In the genomic region with DNA sequence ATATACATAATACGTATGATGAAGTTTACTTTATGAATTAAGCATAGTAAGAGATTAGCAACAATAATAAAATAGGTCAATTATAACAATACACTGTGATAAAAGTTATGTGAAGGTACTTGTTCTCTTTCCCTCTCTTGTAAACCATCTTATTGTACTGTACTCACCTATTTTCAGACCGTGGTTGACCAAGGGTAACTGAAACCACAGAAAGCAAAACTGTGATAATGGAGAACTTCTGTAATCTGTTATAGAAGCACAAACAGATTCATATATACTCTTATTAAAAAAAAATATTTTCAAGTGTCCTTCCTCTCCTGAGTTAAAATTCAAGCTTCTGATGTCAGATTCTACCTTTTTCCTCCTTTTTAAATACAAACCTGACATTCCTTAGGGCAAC, we compare ENCODE assay signal across 12 cellular contexts.
A peak's percentile ranks its signal among the peaks of the same experiment; 100 is the strongest.
DNase-seq lines count a peak whose midpoint lies in the region; ATAC-seq and TF ChIP-seq lines count a peak whose summit lies in the region.
"Had no signal": no experiment of that assay in that cellular context is flagged by ENCODE, and none has a peak within 500 bp of the region (broad histone marks: within the 10 kb centered on the region; RNA-seq: fewer than 3 reads in every experiment).

No MANE protein-coding gene starts in this region.

- no peak overlapping the region for H3K4me3 ChIP-seq in HL-60 (replicated peaks; ENCODE audit: insufficient read depth, low read length)
- H3K4me3 ChIP-seq: BLaER1 had no signal

- ATAC-seq in GM18867 (IDR thresholded peaks at IDR 0.05; ENCODE audit: unreplicated experiment), result peak; percentile 66
- ATAC-seq in GM19463 (IDR thresholded peaks at IDR 0.05; ENCODE audit: unreplicated experiment), result peak; percentile 73
- no peak for ATAC-seq in HG03439 (IDR thresholded peaks at IDR 0.05; ENCODE audit: unreplicated experiment)
- no peak for ATAC-seq in GM21825 (IDR thresholded peaks at IDR 0.05; ENCODE audit: unreplicated experiment)
- no peak for ATAC-seq in HG03039 (IDR thresholded peaks at IDR 0.05; ENCODE audit: unreplicated experiment)

- H3K27ac ChIP-seq in HL-60 (replicated peaks), result peak overlapping the region; percentile 73
- H3K27ac ChIP-seq: BLaER1 had no signal

- DNase-seq in HL-60 (ENCODE audit: low read depth in 1 of 2, low spot score in 1 of 2) (no peak), OCI-M1 (lab: John Stamatoyannopoulos, UW) (peak; percentile 64)
- DNase-seq: 8988T; CD8-positive, alpha-beta memory T cell; DMS 273 treated with DMSO at 0.1 percent for 48 hours; KG1 had no signal

- no peaks in the 10 kb centered on the region for H3K27me3 ChIP-seq in HL-60 (ENCODE audit: insufficient read depth, poor library complexity, severe bottlenecking)
- H3K27me3 ChIP-seq: BLaER1 had no signal

- TF ChIP-seq CTCF in HL-60 (IDR thresholded peaks at IDR 0.05; ENCODE audit: insufficient read depth, low read length), result no peak

Comparison
In these comparisons a context has a peak if more than half of its experiments do, and no peak if none do; other contexts are left out.
1. ATAC-seq: peak in GM18867 (single experiment) and GM19463 (single experiment); none in HG03439 (single experiment), GM21825 (single experiment) and HG03039 (single experiment).